Comparison of ENCODE assay signal across 8 cellular contexts in the genomic region with DNA sequence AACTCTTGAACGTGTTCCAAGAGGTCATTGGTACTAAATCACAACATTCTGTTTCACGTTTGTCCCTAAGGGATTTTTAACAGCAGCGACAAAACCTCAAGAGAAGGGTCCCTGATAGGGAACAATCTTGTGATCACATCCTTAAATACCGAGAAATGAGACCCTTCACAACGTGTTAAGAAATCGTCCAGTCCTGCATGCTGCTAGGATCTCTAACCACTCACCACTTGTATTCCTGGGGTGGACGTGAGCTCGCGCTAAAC.
DNase-seq lines count a peak whose midpoint lies in the region; ATAC-seq, FAIRE-seq and TF ChIP-seq lines count a peak whose summit lies in the region.

No MANE protein-coding gene starts in this region.

- FAIRE-seq in H54 (lab: Jason Lieb, UNC) = no peak

- H3K9me3 ChIP-seq in BLaER1 = no peaks in the 10 kb centered on the region
- no peaks in the 10 kb centered on the region for H3K9me3 ChIP-seq in duodenal mucosa (ENCODE audit: control insufficient read depth in 1 of 2, low read length in 2 of 2)

- peak overlapping the region; percentile 100 for H3K27ac Mint-ChIP-seq in nephron

- H3K36me3 ChIP-seq in BLaER1 = no peaks in the 10 kb centered on the region
- no peaks in the 10 kb centered on the region for H3K36me3 ChIP-seq in duodenal mucosa (ENCODE audit: control insufficient read depth in 1 of 2, insufficient read depth in 2 of 2, low read length in 2 of 2)

- H3K4me2 ChIP-seq in BLaER1 = peak overlapping the region; percentile 87

- no peaks in the 10 kb centered on the region for H4K20me1 ChIP-seq in BLaER1

- no peaks in the 10 kb centered on the region for H3K27me3 Mint-ChIP-seq in nephron (ENCODE audit: low read depth)

- H3K27me3 ChIP-seq in BLaER1 (no peaks in the 10 kb centered on the region), duodenal mucosa (ENCODE audit: control insufficient read depth in 1 of 2, insufficient read depth in 2 of 2, low read length in 2 of 2) (no peaks in the 10 kb centered on the region)

- no peak for TF ChIP-seq POLR2A in H54 (IDR thresholded peaks at IDR 0.05; ENCODE audit: low read depth, low read length)

- TF ChIP-seq CTCF in nephron (IDR thresholded peaks at IDR 0.05; ENCODE audit: unreplicated experiment in 3 of 3) = no peak

- H3K4me3 ChIP-seq in BLaER1 = peak overlapping the region; percentile 78
- peak overlapping the region; percentile 84 to 87 for H3K4me3 ChIP-seq in duodenal mucosa (ENCODE audit: low read depth in 1 of 2, low read length in 2 of 2)

- DNase-seq in NCI-H1105 treated with DMSO at 0.1 percent for 48 hours (lab: John Stamatoyannopoulos, UW) (peak; percentile 63), NCI-H2171 (lab: John Stamatoyannopoulos, UW) (no peak), H54 (ENCODE audit: insufficient read length, low spot score) (no peak), GM19238 (ENCODE audit: insufficient read length, low spot score) (no peak)

- H3K4me1 ChIP-seq in BLaER1 = peaks cover 41% of the 10 kb centered on the region
- peaks cover 29 to 40% of the 10 kb centered on the region in 2 donors for H3K4me1 ChIP-seq in duodenal mucosa (ENCODE audit: control insufficient read depth in 1 of 2, insufficient read depth in 2 of 2, low read length in 2 of 2)

- no peak for ATAC-seq in HG02884 (IDR thresholded peaks at IDR 0.05; ENCODE audit: unreplicated experiment)

- H3K27ac ChIP-seq in BLaER1 = peak overlapping the region; percentile 100
- H3K27ac ChIP-seq in duodenal mucosa (ENCODE audit: low read depth, low read length) = peak overlapping the region; percentile 98

- H3K9ac ChIP-seq in BLaER1 (peak overlapping the region; percentile 99), duodenal mucosa (ENCODE audit: low read depth in 1 of 2, low read length in 2 of 2) (peak overlapping the region; percentile 92 to 97)

- no peaks in the 10 kb centered on the region for H3K36me3 Mint-ChIP-seq in nephron (ENCODE audit: low read depth)

- H3K9me3 Mint-ChIP-seq in nephron = no peaks in the 10 kb centered on the region

- peak overlapping the region; percentile 94 to 98 (median 96) for H3K4me3 Mint-ChIP-seq in nephron

- peaks cover 29% of the 10 kb centered on the region for H3K4me1 Mint-ChIP-seq in nephron
